Comparison of ENCODE assay signal across 22 cellular contexts in the genomic region with DNA sequence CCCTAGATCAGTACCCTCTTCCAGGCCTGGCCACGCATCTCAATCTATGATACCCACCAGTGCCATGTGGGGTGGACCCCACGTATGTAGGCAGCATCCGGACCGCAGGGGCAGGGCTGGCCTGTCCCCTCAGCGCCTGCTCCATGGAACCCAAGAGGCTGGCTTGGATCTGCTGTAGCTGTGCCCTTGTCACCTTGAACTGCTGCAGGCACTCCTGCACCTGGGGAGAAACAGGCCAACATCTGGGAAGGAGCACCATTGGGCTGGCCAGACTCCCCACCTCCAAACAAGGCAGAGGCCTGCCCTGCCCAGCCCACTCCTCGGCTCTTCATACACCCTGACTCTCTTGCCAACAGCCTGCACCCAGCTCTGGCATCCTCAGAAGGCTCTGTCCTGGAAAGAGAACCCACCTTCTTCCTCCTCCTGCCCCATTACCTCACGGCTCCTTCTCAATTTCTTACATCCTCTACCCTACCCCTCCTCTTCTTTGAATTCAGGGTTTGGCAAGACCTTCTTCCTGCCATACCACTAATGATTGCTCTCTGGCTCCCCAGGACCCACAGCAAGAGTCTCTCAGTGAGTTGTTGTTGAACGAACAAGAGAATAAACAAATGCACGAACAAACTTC. TPM values are rescaled to one million over a fixed set of nuclear protein-coding genes. Genes with fewer than 3 reads are reported as not detected.
DNase-seq lines count a peak whose midpoint lies in the region; ATAC-seq and TF ChIP-seq lines count a peak whose summit lies in the region.
"Had no signal": no experiment of that assay in that cellular context is flagged by ENCODE, and none has a peak within 500 bp of the region (broad histone marks: within the 10 kb centered on the region; RNA-seq: fewer than 3 reads in every experiment).

No MANE protein-coding gene starts in this region.

- H3K27me3 ChIP-seq in transverse colon (no peaks in the 10 kb centered on the region), dorsolateral prefrontal cortex (no peaks in the 10 kb centered on the region)
- H3K27me3 ChIP-seq: MG63 had no signal

- no peak overlapping the region for H3K27ac Mint-ChIP-seq in activated CD8-positive, alpha-beta memory T cell treated with anti-CD3 and anti-CD28 coated beads, Interleukin-2, amount 10 ng/mL, durations not matched to agents 7 days and 5 days
- H3K27ac Mint-ChIP-seq: CD8-positive, alpha-beta T cell had no signal

- CTCF ChIA-PET in activated CD8-positive, alpha-beta memory T cell treated with anti-CD3 and anti-CD28 coated beads, Interleukin-2, amount 10 ng/mL, durations not matched to agents 7 days and 5 days (lab: Charles Lee), result no interaction called here

- intact Hi-C loops in transverse colon (cut with DNase I; ENCODE audit: low total_unique reads), result no loop called here
- intact Hi-C loops in dorsolateral prefrontal cortex (cut with DNase I), result no loop called here

- in situ Hi-C loops in GM13977 (cut with MboI; ENCODE audit: low pct_unique_long_range_greater_than_20kb, low sequenced_read_pairs, unreplicated experiment), result no loop called here
- in situ Hi-C loops in transverse colon (cut with MboI; ENCODE audit: low pct_ligation_motif_present in 1 of 4, low pct_unique_long_range_greater_than_20kb in 1 of 4, low sequenced_read_pairs in 3 of 4), result no loop called here

- TF ChIP-seq EP300 in transverse colon (IDR thresholded peaks at IDR 0.05; ENCODE audit: low read depth), result no peak

- H3K36me3 ChIP-seq in transverse colon, result no peaks in the 10 kb centered on the region
- H3K36me3 ChIP-seq: BLaER1, MG63 had no signal

- H3K4me3 ChIP-seq in transverse colon (no peak overlapping the region), dorsolateral prefrontal cortex (no peak overlapping the region)
- H3K4me3 ChIP-seq: A549, BLaER1, MG63 had no signal

- 45 to 81% methylated on average over 4 of the region's 9 CpGs for WGBS in transverse colon (ENCODE audit: low coverage in 1 of 2), 2 donors

- H3K27ac ChIP-seq in transverse colon (no peak overlapping the region), dorsolateral prefrontal cortex (no peak overlapping the region)
- H3K27ac ChIP-seq: A549, BLaER1 had no signal

- H3K4me1 ChIP-seq in transverse colon, result no peaks in the 10 kb centered on the region
- H3K4me1 ChIP-seq: A549 had no signal

- no peaks in the 10 kb centered on the region for H3K27me3 Mint-ChIP-seq in activated CD8-positive, alpha-beta memory T cell treated with anti-CD3 and anti-CD28 coated beads, Interleukin-2, amount 10 ng/mL, durations not matched to agents 7 days and 5 days

- no peak for TF ChIP-seq POLR2A in transverse colon (IDR thresholded peaks at IDR 0.05)

- no peak for TF ChIP-seq CTCF in GM13977 (IDR thresholded peaks at IDR 0.05; ENCODE audit: extremely low read depth, insufficient read depth, missing control alignments)
- TF ChIP-seq CTCF in transverse colon (IDR thresholded peaks at IDR 0.05), result no peak
- TF ChIP-seq CTCF in dorsolateral prefrontal cortex (IDR thresholded peaks at IDR 0.05 in 54 of 56, conservative IDR thresholded peaks at IDR 0.05 in 2 of 56; ENCODE audit: low read depth in 1 of 56, partially characterized antibody in 56 of 56), result no peak

- H3K9me3 ChIP-seq in transverse colon, result no peaks in the 10 kb centered on the region
- H3K9me3 ChIP-seq: A549, BLaER1, MG63 had no signal

- peak; percentile 25 for DNase-seq in activated CD8-positive, alpha-beta memory T cell treated with anti-CD3 and anti-CD28 coated beads, Interleukin-2, amount 50 U/mL, for 48 hours
- DNase-seq in activated CD8-positive, alpha-beta memory T cell treated with anti-CD3 and anti-CD28 coated beads, Interleukin-2, amount 10 ng/mL, durations not matched to agents 7 days and 5 days, result no peak
- peak; percentile 5 for DNase-seq in GM13977 (ENCODE audit: low spot score)
- peak; percentile 22 for DNase-seq in mesenteric fat pad (ENCODE audit: low spot score)
- peak; percentile 1 for DNase-seq in transverse colon
- no peak for DNase-seq in dorsolateral prefrontal cortex
- DNase-seq: CD8-positive, alpha-beta T cell; DND-41; Kasumi-1; MG63; NCI-H1048; NCI-H146; NCI-H2029 treated with DMSO at 0.1 percent for 48 hours; NCI-H510A; NCI-H774; SHP77 had no signal

- no peaks in the 10 kb centered on the region for H3K9me3 Mint-ChIP-seq in activated CD8-positive, alpha-beta memory T cell treated with anti-CD3 and anti-CD28 coated beads, Interleukin-2, amount 10 ng/mL, durations not matched to agents 7 days and 5 days (ENCODE audit: low read depth)
- H3K9me3 Mint-ChIP-seq: CD8-positive, alpha-beta T cell had no signal

- H3K4me1 Mint-ChIP-seq in activated CD8-positive, alpha-beta memory T cell treated with anti-CD3 and anti-CD28 coated beads, Interleukin-2, amount 10 ng/mL, durations not matched to agents 7 days and 5 days, result peaks cover 6% of the 10 kb centered on the region

- no peak overlapping the region for H3K4me3 Mint-ChIP-seq in activated CD8-positive, alpha-beta memory T cell treated with anti-CD3 and anti-CD28 coated beads, Interleukin-2, amount 10 ng/mL, durations not matched to agents 7 days and 5 days
- H3K4me3 Mint-ChIP-seq: CD8-positive, alpha-beta T cell had no signal

- H3K36me3 Mint-ChIP-seq in activated CD8-positive, alpha-beta memory T cell treated with anti-CD3 and anti-CD28 coated beads, Interleukin-2, amount 10 ng/mL, durations not matched to agents 7 days and 5 days, result no peaks in the 10 kb centered on the region
- H3K36me3 Mint-ChIP-seq: CD8-positive, alpha-beta T cell had no signal

- no peak for ATAC-seq in activated CD8-positive, alpha-beta memory T cell treated with anti-CD3 and anti-CD28 coated beads, Interleukin-2, amount 10 ng/mL, durations not matched to agents 7 days and 5 days
- no peak for ATAC-seq in HG02623 (IDR thresholded peaks at IDR 0.05; ENCODE audit: unreplicated experiment)
- ATAC-seq: A549; CD8-positive, alpha-beta T cell; SK-N-SH treated with all-trans-retinoic acid at 6 μM for 48 hours had no signal

RNA-seq across cellular contexts. Expression of a gene that starts 7.7 kb away (rescaled TPM):
- total RNA-seq in activated CD8-positive, alpha-beta memory T cell treated with anti-CD3 and anti-CD28 coated beads, Interleukin-2, amount 10 ng/mL, durations not matched to agents 7 days and 5 days, result not detected
- total RNA-seq in mesenteric fat pad (41.1 TPM), transverse colon (1 to 10 TPM; 2.6 to 6.0 (median 4.7) TPM), dorsolateral prefrontal cortex (10 to 100 TPM in 2 of 120 experiments, 1 to 10 TPM in 78, under 1 TPM in 37, not detected in 3; 0.19 to 13.7 (median 1.6) TPM)
- total RNA-seq: CD8-positive, alpha-beta T cell; G401; RPMI7951 had no signal

Comparison
In these comparisons a context has a peak if more than half of its experiments do, and no peak if none do; other contexts are left out.
1. DNase-seq: peak in activated CD8-positive, alpha-beta memory T cell treated with anti-CD3 and anti-CD28 coated beads, Interleukin-2, amount 50 U/mL, for 48 hours (single experiment), GM13977 (single experiment), mesenteric fat pad (single experiment) and transverse colon (single experiment); none in activated CD8-positive, alpha-beta memory T cell treated with anti-CD3 and anti-CD28 coated beads, Interleukin-2, amount 10 ng/mL, durations not matched to agents 7 days and 5 days (single experiment) and dorsolateral prefrontal cortex (0 of 10).